Comparison of ENCODE assay signal across 19 cellular contexts in genomic region chrX:154349359-154349935, GRCh38. TPM values are rescaled to one million over a fixed set of nuclear protein-coding genes. Genes with fewer than 3 reads are reported as not detected.
DNase-seq lines count a peak whose midpoint lies in the region; ATAC-seq and TF ChIP-seq lines count a peak whose summit lies in the region.
"Had no signal": no experiment of that assay in that cellular context is flagged by ENCODE, and none has a peak within 500 bp of the region (broad histone marks: within the 10 kb centered on the region; RNA-seq: fewer than 3 reads in every experiment).

No MANE protein-coding gene starts in this region.

- ATAC-seq in HG03280 (IDR thresholded peaks at IDR 0.05; ENCODE audit: unreplicated experiment), result no peak
- ATAC-seq: A549 had no signal

- H3K27ac ChIP-seq in HEK293 (ENCODE audit: extremely low read depth, low read depth, low read length), result no peak overlapping the region

- H3K4me3 ChIP-seq in HEK293 (ENCODE audit: low read depth, low read length), result no peak overlapping the region
- H3K4me3 ChIP-seq: A549 had no signal

- no peaks in the 10 kb centered on the region for H3K4me1 ChIP-seq in HEK293 (ENCODE audit: control insufficient read depth, insufficient read depth, low read length)

- H3K27me3 Mint-ChIP-seq in dendritic cell treated with granulocyte-macrophage colony-stimulating factor and Interleukin-4, amounts not matched to agents 40 ng/mL and 50 ng/mL, for 4 days, result no peaks in the 10 kb centered on the region
- H3K27me3 Mint-ChIP-seq in progenitor cell of endocrine pancreas, result no peaks in the 10 kb centered on the region
- H3K27me3 Mint-ChIP-seq: activated naive CD4-positive, alpha-beta T cell treated with anti-CD3 and anti-CD28 coated beads, Interleukin-2, amount 50 U/mL, for 24 hours had no signal

- H3K9me3 Mint-ChIP-seq in dendritic cell treated with granulocyte-macrophage colony-stimulating factor and Interleukin-4, amounts not matched to agents 40 ng/mL and 50 ng/mL, for 4 days, result no peaks in the 10 kb centered on the region
- H3K9me3 Mint-ChIP-seq in progenitor cell of endocrine pancreas (ENCODE audit: low read depth), result peaks cover 3% of the 10 kb centered on the region
- H3K9me3 Mint-ChIP-seq: activated naive CD4-positive, alpha-beta T cell treated with anti-CD3 and anti-CD28 coated beads, Interleukin-2, amount 50 U/mL, for 24 hours; T-helper 2 cell treated with Interferon-gamma antibody and Interleukin-4, amounts not matched to agents 5 μg/mL and 100 μg/mL, for 36 hours had no signal

- peak overlapping the region; percentile 81 for H3K27ac Mint-ChIP-seq in dendritic cell treated with granulocyte-macrophage colony-stimulating factor and Interleukin-4, amounts not matched to agents 40 ng/mL and 50 ng/mL, for 4 days
- peak overlapping the region; percentile 24 for H3K27ac Mint-ChIP-seq in progenitor cell of endocrine pancreas
- H3K27ac Mint-ChIP-seq: activated naive CD4-positive, alpha-beta T cell treated with anti-CD3 and anti-CD28 coated beads, Interleukin-2, amount 50 U/mL, for 24 hours had no signal

- H3K4me1 Mint-ChIP-seq in dendritic cell treated with granulocyte-macrophage colony-stimulating factor and Interleukin-4, amounts not matched to agents 40 ng/mL and 50 ng/mL, for 4 days (ENCODE audit: low read depth), result peaks cover 29% of the 10 kb centered on the region
- H3K4me1 Mint-ChIP-seq in progenitor cell of endocrine pancreas (ENCODE audit: low read depth), result no peaks in the 10 kb centered on the region

- H3K4me3 Mint-ChIP-seq in dendritic cell treated with granulocyte-macrophage colony-stimulating factor and Interleukin-4, amounts not matched to agents 40 ng/mL and 50 ng/mL, for 4 days, result no peak overlapping the region
- H3K4me3 Mint-ChIP-seq in progenitor cell of endocrine pancreas (ENCODE audit: low read depth), result no peak overlapping the region
- H3K4me3 Mint-ChIP-seq: activated naive CD4-positive, alpha-beta T cell treated with anti-CD3 and anti-CD28 coated beads, Interleukin-2, amount 50 U/mL, for 24 hours; nephron progenitor cell; T-helper 2 cell treated with Interferon-gamma antibody and Interleukin-4, amounts not matched to agents 5 μg/mL and 100 μg/mL, for 36 hours had no signal

- H3K36me3 ChIP-seq in HEK293 (ENCODE audit: control insufficient read depth in 2 of 2, insufficient read depth in 1 of 2, low read length in 2 of 2), result peaks cover 0 to 64% of the 10 kb centered on the region in 2 experiments; a peak in 1 of 3 replicates

- DNase-seq in activated CD8-positive, alpha-beta memory T cell treated with anti-CD3 and anti-CD28 coated beads, Interleukin-2, amount 50 U/mL, for 4 hours, result peak; percentile 20
- DNase-seq in activated CD8-positive, alpha-beta memory T cell treated with anti-CD3 and anti-CD28 coated beads, Interleukin-2, amount 50 U/mL, for 48 hours, result no peak
- DNase-seq in progenitor cell of endocrine pancreas (ENCODE audit: low spot score, unreplicated experiment) (no peak), NCI-H510A treated with DMSO at 0.1 percent for 48 hours (lab: John Stamatoyannopoulos, UW) (no peak), amniotic stem cell (lab: John Stamatoyannopoulos, UW) (no peak)
- DNase-seq: Calu3, GOT3, NCI-H1930, nephron progenitor cell, RPMI8226 had no signal

- TF ChIP-seq CTCF in HEK293 (tag by site-specific recombination; IDR thresholded peaks at IDR 0.05) (no peak), progenitor cell of endocrine pancreas (IDR thresholded peaks at IDR 0.05; ENCODE audit: unreplicated experiment) (no peak)

- peaks cover 73% of the 10 kb centered on the region for H3K36me3 Mint-ChIP-seq in dendritic cell treated with granulocyte-macrophage colony-stimulating factor and Interleukin-4, amounts not matched to agents 40 ng/mL and 50 ng/mL, for 4 days (ENCODE audit: low read depth)
- H3K36me3 Mint-ChIP-seq in progenitor cell of endocrine pancreas (ENCODE audit: insufficient read depth), result peaks cover 4% of the 10 kb centered on the region
- H3K36me3 Mint-ChIP-seq: activated naive CD4-positive, alpha-beta T cell treated with anti-CD3 and anti-CD28 coated beads, Interleukin-2, amount 50 U/mL, for 24 hours had no signal

- no peaks in the 10 kb centered on the region for H3K9me3 ChIP-seq in HEK293 (ENCODE audit: control insufficient read depth, insufficient read depth, low read depth, low read length)
- H3K9me3 ChIP-seq: A549 had no signal

- intact Hi-C loops in dendritic cell treated with granulocyte-macrophage colony-stimulating factor and Interleukin-4, amounts not matched to agents 40 ng/mL and 50 ng/mL, for 4 days (cut with micrococcal nuclease), result no loop called here

- CTCF ChIA-PET in HEK293 (lab: Yijun Ruan, JAX), result interaction anchor here (0.8 kb wide), 1 partner anchor 24 kb away, joined by 3 read pairs; no protein-coding TSS in a partner anchor

- POLR2A ChIA-PET in HEK293 (lab: Yijun Ruan, JAX), result interaction anchor here (0.9 to 2.4 kb wide), 7 partner anchors 8 to 34 kb away, joined by 3 to 12 read pairs (median 6); no protein-coding TSS in a partner anchor

TF ChIP-seq in HEK293, 187 proteins besides CTCF, POLR2A, EP300 and RAD21:
- TF ChIP-seq ZXDB (tag by site-specific recombination; IDR thresholded peaks at IDR 0.05) (no peak), HIC1 (tag by site-specific recombination; IDR thresholded peaks at IDR 0.05) (peak; percentile 54; the same call in 1 of the 2 replicates)
TF ChIP-seq in HEK293: peak in this region for 1.

RNA-seq across cellular contexts. Expression of gene FLNA, which starts 25.0 kb away (rescaled TPM):
- total RNA-seq in progenitor cell of endocrine pancreas, result 765 and 777 TPM in 2 replicates

RNA-seq across cellular contexts. Expression of gene EMD, which starts 29.6 kb away (rescaled TPM):
- 42.5 and 45.9 TPM in 2 replicates for total RNA-seq in progenitor cell of endocrine pancreas

RNA-seq across cellular contexts. Expression of gene RPL10, which starts 48.7 kb away (rescaled TPM):
- total RNA-seq in progenitor cell of endocrine pancreas, result 2,364 and 2,443 TPM in 2 replicates

RNA-seq across cellular contexts. Expression of gene TKTL1, which starts 53.9 kb away (rescaled TPM):
- not detected in 2 replicates for total RNA-seq in progenitor cell of endocrine pancreas
- total RNA-seq: Calu3, MCF 10A had no signal

RNA-seq across cellular contexts. Expression of gene TEX28, which starts 54.5 kb away (rescaled TPM):
- not detected in 2 replicates for total RNA-seq in progenitor cell of endocrine pancreas
- total RNA-seq: Calu3, MCF 10A, skeletal muscle tissue, subcutaneous adipose tissue had no signal
